ENCODE assay signal across 17 cellular contexts in genomic region chr17:80848449-80849102, GRCh38.
DNase-seq lines count a peak whose midpoint lies in the region; ATAC-seq and TF ChIP-seq lines count a peak whose summit lies in the region.
"Had no signal": no experiment of that assay in that cellular context is flagged by ENCODE, and none has a peak within 500 bp of the region (broad histone marks: within the 10 kb centered on the region; RNA-seq: fewer than 3 reads in every experiment).

No MANE protein-coding gene starts in this region.

- ATAC-seq in RWPE2 (ENCODE audit: low read depth): no peak
- ATAC-seq in central memory CD8-positive, alpha-beta T cell (replicated peaks; ENCODE audit: extremely low read depth, poor library complexity, severe bottlenecking): no peak

- H3K36me3 Mint-ChIP-seq in activated naive CD4-positive, alpha-beta T cell treated with anti-CD3 and anti-CD28 coated beads, Interleukin-2, amount 10 ng/mL, durations not matched to agents 7 days and 5 days: peaks cover 72% of the 10 kb centered on the region
- H3K36me3 Mint-ChIP-seq in central memory CD8-positive, alpha-beta T cell (ENCODE audit: insufficient read depth): peaks cover 7% of the 10 kb centered on the region

- H3K4me3 Mint-ChIP-seq in activated naive CD4-positive, alpha-beta T cell treated with anti-CD3 and anti-CD28 coated beads, Interleukin-2, amount 10 ng/mL, durations not matched to agents 7 days and 5 days: no peak overlapping the region
- H3K4me3 Mint-ChIP-seq in central memory CD8-positive, alpha-beta T cell: peak overlapping the region; percentile 59

- TF ChIP-seq CTCF in RWPE2 (IDR thresholded peaks at IDR 0.05; ENCODE audit: poor library complexity, severe bottlenecking) (no peak), spleen (IDR thresholded peaks at IDR 0.05 in 8 of 11, conservative IDR thresholded peaks at IDR 0.05 in 3 of 11) (no peak)

- WGBS in spleen, 5 donors: 95 to 98% (median 97%) methylated on average over 21 of the region's 21 CpGs

- DNase-seq in activated naive CD4-positive, alpha-beta T cell treated with anti-CD3 and anti-CD28 coated beads, Interleukin-2, amount 10 ng/mL, durations not matched to agents 7 days and 5 days: peak; percentile 19
- no peak for DNase-seq in activated naive CD4-positive, alpha-beta T cell (lab: John Stamatoyannopoulos, UW)
- peak; percentile 26 for DNase-seq in RWPE2 (ENCODE audit: low spot score)
- DNase-seq in central memory CD8-positive, alpha-beta T cell (ENCODE audit: low spot score in 2 of 2): no peak
- DNase-seq in spleen: peak; percentile 41
- DNase-seq in NCI-H2081 (lab: John Stamatoyannopoulos, UW): no peak
- DNase-seq in cerebellar nuclear complex (lab: John Stamatoyannopoulos, UW): no peak
- DNase-seq in SK-N-DZ (ENCODE audit: low spot score): no peak
- DNase-seq: Caco-2; cortex of kidney; MG63; NCI-H187; NCI-H446 treated with DMSO at 0.1 percent for 48 hours; SHP77 treated with DMSO at 0.1 percent for 48 hours; stimulated activated CD4-positive, alpha-beta T cell treated with anti-CD3 and anti-CD28 coated beads, Interleukin-2, amount 100 ng/mL, for 24 hours; T-helper 9 cell had no signal

- no peaks in the 10 kb centered on the region for H3K27me3 ChIP-seq in RWPE2 (ENCODE audit: insufficient read depth, poor library complexity, severe bottlenecking)
- H3K27me3 ChIP-seq in spleen (replicated peaks in 1 of 7): no peaks in the 10 kb centered on the region
- H3K27me3 ChIP-seq: MG63, suprapubic skin had no signal

- H3K4me1 ChIP-seq in RWPE2 (ENCODE audit: insufficient read depth, poor library complexity, severe bottlenecking) (peaks cover 19% of the 10 kb centered on the region), spleen (peaks cover 0 to 42% (median 14%) of the 10 kb centered on the region in 6 donors)
- H3K4me1 ChIP-seq: Caco-2, suprapubic skin had no signal

- TF ChIP-seq POLR2A in spleen (IDR thresholded peaks at IDR 0.05): no peak

- H3K9me3 ChIP-seq in RWPE2 (ENCODE audit: severe bottlenecking): no peaks in the 10 kb centered on the region
- no peaks in the 10 kb centered on the region for H3K9me3 ChIP-seq in spleen
- H3K9me3 ChIP-seq: Caco-2, MG63, suprapubic skin had no signal

- H3K36me3 ChIP-seq in RWPE2 (ENCODE audit: low read depth) (peaks cover 22% of the 10 kb centered on the region), spleen (peaks cover 0 to 78% (median 7%) of the 10 kb centered on the region in 6 donors)

- intact Hi-C loops in spleen (cut with DNase I; ENCODE audit: low total_unique reads): no loop called here

- CTCF ChIA-PET in activated naive CD4-positive, alpha-beta T cell treated with anti-CD3 and anti-CD28 coated beads, Interleukin-2, amount 10 ng/mL, durations not matched to agents 7 days and 5 days (lab: Charles Lee): no interaction called here

- H3K27me3 Mint-ChIP-seq in activated naive CD4-positive, alpha-beta T cell treated with anti-CD3 and anti-CD28 coated beads, Interleukin-2, amount 10 ng/mL, durations not matched to agents 7 days and 5 days: no peaks in the 10 kb centered on the region
- H3K27me3 Mint-ChIP-seq in central memory CD8-positive, alpha-beta T cell: no peaks in the 10 kb centered on the region

- peak overlapping the region; percentile 98 for H3K27ac Mint-ChIP-seq in activated naive CD4-positive, alpha-beta T cell treated with anti-CD3 and anti-CD28 coated beads, Interleukin-2, amount 10 ng/mL, durations not matched to agents 7 days and 5 days
- H3K27ac Mint-ChIP-seq in central memory CD8-positive, alpha-beta T cell (ENCODE audit: low read depth): peak overlapping the region; percentile 91

- H3K27ac ChIP-seq in RWPE2 (ENCODE audit: poor library complexity, severe bottlenecking) (no peak overlapping the region), spleen (peak overlapping the region in 1 of 8 donors; percentile 37)
- H3K27ac ChIP-seq: suprapubic skin had no signal

- peaks cover 97% of the 10 kb centered on the region for H3K4me1 Mint-ChIP-seq in activated naive CD4-positive, alpha-beta T cell treated with anti-CD3 and anti-CD28 coated beads, Interleukin-2, amount 10 ng/mL, durations not matched to agents 7 days and 5 days
- H3K4me1 Mint-ChIP-seq in central memory CD8-positive, alpha-beta T cell: peaks cover 26% of the 10 kb centered on the region

- H3K9me3 Mint-ChIP-seq in activated naive CD4-positive, alpha-beta T cell treated with anti-CD3 and anti-CD28 coated beads, Interleukin-2, amount 10 ng/mL, durations not matched to agents 7 days and 5 days: no peaks in the 10 kb centered on the region
- no peaks in the 10 kb centered on the region for H3K9me3 Mint-ChIP-seq in central memory CD8-positive, alpha-beta T cell

- H3K4me3 ChIP-seq in RWPE2 (ENCODE audit: severe bottlenecking) (no peak overlapping the region), spleen (no peak overlapping the region)
- H3K4me3 ChIP-seq: MG63, suprapubic skin had no signal

Comparison
In these comparisons a context has a peak if more than half of its experiments do, and no peak if none do; other contexts are left out.
1. DNase-seq: peak in activated naive CD4-positive, alpha-beta T cell treated with anti-CD3 and anti-CD28 coated beads, Interleukin-2, amount 10 ng/mL, durations not matched to agents 7 days and 5 days (single experiment), RWPE2 (single experiment) and spleen (single experiment); none in activated naive CD4-positive, alpha-beta T cell (0 of 4), central memory CD8-positive, alpha-beta T cell (0 of 2), NCI-H2081 (0 of 2), cerebellar nuclear complex (0 of 2) and SK-N-DZ (single experiment).